2 cellular contexts compared by ENCODE assay signal in genomic region chr6:43506667-43507471, GRCh38.
TF ChIP-seq lines count a peak whose summit lies in the region.

No MANE protein-coding gene starts in this region.

TF ChIP-seq in HCT116, 20 proteins besides CTCF, POLR2A, EP300 and RAD21:
- TF ChIP-seq YY1 (IDR thresholded peaks at IDR 0.05; ENCODE audit: extremely low read depth, insufficient replicate concordance, low read depth, low read length) (no peak), POLR2AphosphoS5 (IDR thresholded peaks at IDR 0.05; ENCODE audit: low read depth, low read length) (peak; percentile 66)
TF ChIP-seq in HCT116: peak in this region for 1.

TF ChIP-seq in K562, 482 proteins besides CTCF, POLR2A, EP300 and RAD21 (continues in another document):
- TF ChIP-seq ZNF644 (tag; IDR thresholded peaks at IDR 0.05; ENCODE audit: low read depth) (no peak), ETS1 (conservative IDR thresholded peaks at IDR 0.05; ENCODE audit: control insufficient read depth, low read depth, low read length) (0 out of 2 replicates have a peak, but pooled peaks have one; percentile 10), TOE1 (IDR thresholded peaks at IDR 0.05; ENCODE audit: borderline replicate concordance) (0 out of 2 replicates have a peak, but pooled peaks have one; percentile 40), TOE1 (CRISPR knock-in tag; IDR thresholded peaks at IDR 0.05; ENCODE audit: borderline replicate concordance, low read depth) (no peak), SAFB2 (IDR thresholded peaks at IDR 0.05; ENCODE audit: borderline replicate concordance, low read depth, low read length, severe bottlenecking) (no peak), BMI1 (IDR thresholded peaks at IDR 0.05; ENCODE audit: low read length) (no peak), TARDBP (IDR thresholded peaks at IDR 0.05) (no peak), MAFF (IDR thresholded peaks at IDR 0.05; ENCODE audit: low read length) (no peak), ZNF232 (CRISPR knock-in tag; IDR thresholded peaks at IDR 0.05) (no peak), MBD2 (IDR thresholded peaks at IDR 0.05; ENCODE audit: borderline replicate concordance, low read depth) (no peak), CBFA2T2 (conservative IDR thresholded peaks at IDR 0.05) (no peak), CBX5 (IDR thresholded peaks at IDR 0.05; ENCODE audit: borderline replicate concordance, low read depth) (no peak), TEAD4 (IDR thresholded peaks at IDR 0.05; ENCODE audit: low read length) (peak; percentile 13; the same call in 1 of the 2 replicates), TEAD4 (CRISPR knock-in tag; IDR thresholded peaks at IDR 0.05; ENCODE audit: borderline replicate concordance) (no peak), ZFPM2 (CRISPR knock-in tag; IDR thresholded peaks at IDR 0.05) (no peak), ZKSCAN1 (IDR thresholded peaks at IDR 0.05; ENCODE audit: low read depth, low read length) (no peak), THRAP3 (IDR thresholded peaks at IDR 0.05; ENCODE audit: borderline replicate concordance) (no peak), MBD1 (CRISPR knock-in tag; IDR thresholded peaks at IDR 0.05) (no peak), POLR3A (IDR thresholded peaks at IDR 0.05; ENCODE audit: borderline replicate concordance, extremely low read depth, insufficient read depth, insufficient read length) (no peak), NR2F6 (CRISPR knock-in tag; IDR thresholded peaks at IDR 0.05) (no peak), SMAD4 (CRISPR knock-in tag; conservative IDR thresholded peaks at IDR 0.05) (no peak), DEAF1 (CRISPR knock-in tag; IDR thresholded peaks at IDR 0.05) (peak; percentile 83), HMG20A (CRISPR knock-in tag; conservative IDR thresholded peaks at IDR 0.05) (no peak), NFATC3 (IDR thresholded peaks at IDR 0.05) (no peak), RBBP5 (IDR thresholded peaks at IDR 0.05; ENCODE audit: borderline replicate concordance, insufficient read depth, low read length, poor library complexity, severe bottlenecking) (no peak), BRF2 (IDR thresholded peaks at IDR 0.05; ENCODE audit: borderline replicate concordance, insufficient read depth, insufficient read length) (no peak), CCAR2 (IDR thresholded peaks at IDR 0.05; ENCODE audit: low read depth, low read length) (no peak), PURB (CRISPR knock-in tag; IDR thresholded peaks at IDR 0.05; ENCODE audit: low read depth) (no peak), ZNF354B (CRISPR knock-in tag; IDR thresholded peaks at IDR 0.05) (no peak), LCOR (CRISPR knock-in tag; IDR thresholded peaks at IDR 0.05) (peak; percentile 7; the same call in 1 of the 2 replicates), RBM22 (IDR thresholded peaks at IDR 0.05; ENCODE audit: low read depth, low read length, poor library complexity, severe bottlenecking) (no peak)
- TF ChIP-seq, protein P1, sequence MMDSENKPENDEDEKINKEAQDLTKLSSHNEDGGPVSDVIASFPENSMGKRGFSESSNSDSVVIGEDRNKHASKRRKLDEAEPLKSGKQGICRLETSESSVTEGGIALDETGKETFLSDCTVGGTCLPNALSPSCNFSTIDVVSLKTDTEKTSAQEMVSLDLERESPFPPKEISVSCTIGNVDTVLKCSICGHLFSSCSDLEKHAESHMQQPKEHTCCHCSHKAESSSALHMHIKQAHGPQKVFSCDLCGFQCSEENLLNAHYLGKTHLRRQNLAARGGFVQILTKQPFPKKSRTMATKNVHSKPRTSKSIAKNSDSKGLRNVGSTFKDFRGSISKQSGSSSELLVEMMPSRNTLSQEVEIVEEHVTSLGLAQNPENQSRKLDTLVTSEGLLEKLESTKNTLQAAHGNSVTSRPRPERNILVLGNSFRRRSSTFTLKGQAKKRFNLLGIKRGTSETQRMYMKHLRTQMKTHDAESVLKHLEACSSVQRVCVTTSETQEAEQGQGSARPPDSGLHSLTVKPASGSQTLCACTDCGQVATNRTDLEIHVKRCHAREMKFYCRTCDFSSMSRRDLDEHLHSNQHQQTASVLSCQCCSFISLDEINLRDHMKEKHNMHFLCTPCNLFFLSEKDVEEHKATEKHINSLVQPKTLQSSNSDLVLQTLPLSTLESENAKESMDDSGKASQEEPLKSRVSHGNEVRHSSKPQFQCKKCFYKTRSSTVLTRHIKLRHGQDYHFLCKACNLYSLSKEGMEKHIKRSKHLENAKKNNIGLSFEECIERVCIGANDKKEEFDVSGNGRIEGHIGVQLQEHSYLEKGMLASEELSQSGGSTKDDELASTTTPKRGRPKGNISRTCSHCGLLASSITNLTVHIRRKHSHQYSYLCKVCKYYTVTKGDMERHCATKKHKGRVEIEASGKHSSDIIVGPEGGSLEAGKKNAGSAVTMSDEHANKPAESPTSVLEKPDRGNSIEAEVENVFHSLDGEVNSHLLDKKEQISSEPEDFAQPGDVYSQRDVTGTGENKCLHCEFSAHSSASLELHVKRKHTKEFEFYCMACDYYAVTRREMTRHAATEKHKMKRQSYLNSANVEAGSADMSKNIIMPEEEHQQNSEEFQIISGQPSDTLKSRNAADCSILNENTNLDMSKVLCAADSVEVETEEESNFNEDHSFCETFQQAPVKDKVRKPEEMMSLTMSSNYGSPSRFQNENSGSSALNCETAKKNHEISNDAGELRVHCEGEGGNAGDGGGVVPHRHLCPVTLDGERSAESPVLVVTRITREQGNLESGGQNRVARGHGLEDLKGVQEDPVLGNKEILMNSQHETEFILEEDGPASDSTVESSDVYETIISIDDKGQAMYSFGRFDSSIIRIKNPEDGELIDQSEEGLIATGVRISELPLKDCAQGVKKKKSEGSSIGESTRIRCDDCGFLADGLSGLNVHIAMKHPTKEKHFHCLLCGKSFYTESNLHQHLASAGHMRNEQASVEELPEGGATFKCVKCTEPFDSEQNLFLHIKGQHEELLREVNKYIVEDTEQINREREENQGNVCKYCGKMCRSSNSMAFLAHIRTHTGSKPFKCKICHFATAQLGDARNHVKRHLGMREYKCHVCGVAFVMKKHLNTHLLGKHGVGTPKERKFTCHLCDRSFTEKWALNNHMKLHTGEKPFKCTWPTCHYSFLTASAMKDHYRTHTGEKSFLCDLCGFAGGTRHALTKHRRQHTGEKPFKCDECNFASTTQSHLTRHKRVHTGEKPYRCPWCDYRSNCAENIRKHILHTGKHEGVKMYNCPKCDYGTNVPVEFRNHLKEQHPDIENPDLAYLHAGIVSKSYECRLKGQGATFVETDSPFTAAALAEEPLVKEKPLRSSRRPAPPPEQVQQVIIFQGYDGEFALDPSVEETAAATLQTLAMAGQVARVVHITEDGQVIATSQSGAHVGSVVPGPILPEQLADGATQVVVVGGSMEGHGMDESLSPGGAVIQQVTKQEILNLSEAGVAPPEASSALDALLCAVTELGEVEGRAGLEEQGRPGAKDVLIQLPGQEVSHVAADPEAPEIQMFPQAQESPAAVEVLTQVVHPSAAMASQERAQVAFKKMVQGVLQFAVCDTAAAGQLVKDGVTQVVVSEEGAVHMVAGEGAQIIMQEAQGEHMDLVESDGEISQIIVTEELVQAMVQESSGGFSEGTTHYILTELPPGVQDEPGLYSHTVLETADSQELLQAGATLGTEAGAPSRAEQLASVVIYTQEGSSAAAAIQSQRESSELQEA (IDR thresholded peaks at IDR 0.05; ENCODE audit: low read depth) = no peak
- TF ChIP-seq, protein P2, sequence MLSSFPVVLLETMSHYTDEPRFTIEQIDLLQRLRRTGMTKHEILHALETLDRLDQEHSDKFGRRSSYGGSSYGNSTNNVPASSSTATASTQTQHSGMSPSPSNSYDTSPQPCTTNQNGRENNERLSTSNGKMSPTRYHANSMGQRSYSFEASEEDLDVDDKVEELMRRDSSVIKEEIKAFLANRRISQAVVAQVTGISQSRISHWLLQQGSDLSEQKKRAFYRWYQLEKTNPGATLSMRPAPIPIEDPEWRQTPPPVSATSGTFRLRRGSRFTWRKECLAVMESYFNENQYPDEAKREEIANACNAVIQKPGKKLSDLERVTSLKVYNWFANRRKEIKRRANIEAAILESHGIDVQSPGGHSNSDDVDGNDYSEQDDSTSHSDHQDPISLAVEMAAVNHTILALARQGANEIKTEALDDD (IDR thresholded peaks at IDR 0.05) = no peak
- TF ChIP-seq, protein P3, sequence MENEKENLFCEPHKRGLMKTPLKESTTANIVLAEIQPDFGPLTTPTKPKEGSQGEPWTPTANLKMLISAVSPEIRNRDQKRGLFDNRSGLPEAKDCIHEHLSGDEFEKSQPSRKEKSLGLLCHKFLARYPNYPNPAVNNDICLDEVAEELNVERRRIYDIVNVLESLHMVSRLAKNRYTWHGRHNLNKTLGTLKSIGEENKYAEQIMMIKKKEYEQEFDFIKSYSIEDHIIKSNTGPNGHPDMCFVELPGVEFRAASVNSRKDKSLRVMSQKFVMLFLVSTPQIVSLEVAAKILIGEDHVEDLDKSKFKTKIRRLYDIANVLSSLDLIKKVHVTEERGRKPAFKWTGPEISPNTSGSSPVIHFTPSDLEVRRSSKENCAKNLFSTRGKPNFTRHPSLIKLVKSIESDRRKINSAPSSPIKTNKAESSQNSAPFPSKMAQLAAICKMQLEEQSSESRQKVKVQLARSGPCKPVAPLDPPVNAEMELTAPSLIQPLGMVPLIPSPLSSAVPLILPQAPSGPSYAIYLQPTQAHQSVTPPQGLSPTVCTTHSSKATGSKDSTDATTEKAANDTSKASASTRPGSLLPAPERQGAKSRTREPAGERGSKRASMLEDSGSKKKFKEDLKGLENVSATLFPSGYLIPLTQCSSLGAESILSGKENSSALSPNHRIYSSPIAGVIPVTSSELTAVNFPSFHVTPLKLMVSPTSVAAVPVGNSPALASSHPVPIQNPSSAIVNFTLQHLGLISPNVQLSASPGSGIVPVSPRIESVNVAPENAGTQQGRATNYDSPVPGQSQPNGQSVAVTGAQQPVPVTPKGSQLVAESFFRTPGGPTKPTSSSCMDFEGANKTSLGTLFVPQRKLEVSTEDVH (IDR thresholded peaks at IDR 0.05; ENCODE audit: low read depth, partially characterized antibody) = no peak
- TF ChIP-seq, protein P4, sequence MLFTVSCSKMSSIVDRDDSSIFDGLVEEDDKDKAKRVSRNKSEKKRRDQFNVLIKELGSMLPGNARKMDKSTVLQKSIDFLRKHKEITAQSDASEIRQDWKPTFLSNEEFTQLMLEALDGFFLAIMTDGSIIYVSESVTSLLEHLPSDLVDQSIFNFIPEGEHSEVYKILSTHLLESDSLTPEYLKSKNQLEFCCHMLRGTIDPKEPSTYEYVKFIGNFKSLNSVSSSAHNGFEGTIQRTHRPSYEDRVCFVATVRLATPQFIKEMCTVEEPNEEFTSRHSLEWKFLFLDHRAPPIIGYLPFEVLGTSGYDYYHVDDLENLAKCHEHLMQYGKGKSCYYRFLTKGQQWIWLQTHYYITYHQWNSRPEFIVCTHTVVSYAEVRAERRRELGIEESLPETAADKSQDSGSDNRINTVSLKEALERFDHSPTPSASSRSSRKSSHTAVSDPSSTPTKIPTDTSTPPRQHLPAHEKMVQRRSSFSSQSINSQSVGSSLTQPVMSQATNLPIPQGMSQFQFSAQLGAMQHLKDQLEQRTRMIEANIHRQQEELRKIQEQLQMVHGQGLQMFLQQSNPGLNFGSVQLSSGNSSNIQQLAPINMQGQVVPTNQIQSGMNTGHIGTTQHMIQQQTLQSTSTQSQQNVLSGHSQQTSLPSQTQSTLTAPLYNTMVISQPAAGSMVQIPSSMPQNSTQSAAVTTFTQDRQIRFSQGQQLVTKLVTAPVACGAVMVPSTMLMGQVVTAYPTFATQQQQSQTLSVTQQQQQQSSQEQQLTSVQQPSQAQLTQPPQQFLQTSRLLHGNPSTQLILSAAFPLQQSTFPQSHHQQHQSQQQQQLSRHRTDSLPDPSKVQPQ (CRISPR knock-in tag; IDR thresholded peaks at IDR 0.05; ENCODE audit: borderline replicate concordance) = no peak
- TF ChIP-seq, protein P5, sequence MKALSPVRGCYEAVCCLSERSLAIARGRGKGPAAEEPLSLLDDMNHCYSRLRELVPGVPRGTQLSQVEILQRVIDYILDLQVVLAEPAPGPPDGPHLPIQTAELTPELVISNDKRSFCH (CRISPR knock-in tag; IDR thresholded peaks at IDR 0.05) = no peak
- TF ChIP-seq, protein P5 (tag; IDR thresholded peaks at IDR 0.05) = no peak
